In the genomic region with DNA sequence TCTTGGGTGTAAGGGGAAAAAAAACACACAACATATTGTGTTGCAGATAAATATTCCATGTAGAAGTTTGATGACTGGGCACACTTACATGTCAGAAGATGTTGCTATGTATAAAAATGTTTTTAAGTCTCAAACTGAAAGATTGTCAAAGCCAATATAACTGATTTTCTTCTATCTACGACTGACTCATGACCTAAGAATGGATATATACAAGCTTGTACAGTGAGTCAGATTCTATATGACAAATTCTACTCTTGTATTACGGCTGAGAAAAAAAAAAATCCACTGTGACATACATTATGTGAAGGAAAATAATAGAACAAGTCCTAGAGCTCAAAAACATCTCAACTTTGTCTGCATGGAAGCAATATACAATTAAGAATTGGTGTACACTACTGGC, we compare ENCODE assay signal across 21 cellular contexts.
DNase-seq lines count a peak whose midpoint lies in the region; ATAC-seq and TF ChIP-seq lines count a peak whose summit lies in the region.
"Had no signal": no experiment of that assay in that cellular context is flagged by ENCODE, and none has a peak within 500 bp of the region (broad histone marks: within the 10 kb centered on the region; RNA-seq: fewer than 3 reads in every experiment).

No MANE protein-coding gene starts in this region.

- no peaks in the 10 kb centered on the region for H3K79me2 ChIP-seq in fibroblast of lung (ENCODE audit: control insufficient read depth, insufficient read depth, low read length)

- H4K20me1 ChIP-seq in fibroblast of lung (ENCODE audit: control insufficient read depth, extremely low read depth, insufficient read depth, low read length), result no peaks in the 10 kb centered on the region

- no peak overlapping the region for H3K4me2 ChIP-seq in fibroblast of lung (ENCODE audit: extremely low read depth, insufficient read depth, low read length)

- H3K9me3 ChIP-seq in fibroblast of lung (ENCODE audit: control insufficient read depth, insufficient read depth, low read depth, low read length), result no peaks in the 10 kb centered on the region
- no peaks in the 10 kb centered on the region for H3K9me3 ChIP-seq in psoas muscle
- H3K9me3 ChIP-seq: Peyer's patch had no signal

- no peaks in the 10 kb centered on the region for H3K4me1 ChIP-seq in fibroblast of lung (ENCODE audit: control insufficient read depth, extremely low read depth, insufficient read depth, low read length)
- H3K4me1 ChIP-seq in psoas muscle, result no peaks in the 10 kb centered on the region
- H3K4me1 ChIP-seq: Peyer's patch had no signal

- TF ChIP-seq CTCF in fibroblast of lung (conservative IDR thresholded peaks at IDR 0.05 in 1 of 2, IDR thresholded peaks at IDR 0.05 in 1 of 2; ENCODE audit: low read depth in 1 of 2, low read length in 2 of 2) (no peak), retinal pigment epithelial cell (conservative IDR thresholded peaks at IDR 0.05; ENCODE audit: low read depth, low read length) (no peak), psoas muscle (IDR thresholded peaks at IDR 0.05) (no peak)

- no peaks in the 10 kb centered on the region for H3K27me3 ChIP-seq in fibroblast of lung (ENCODE audit: control insufficient read depth, insufficient read depth, low read length)
- H3K27me3 ChIP-seq in psoas muscle (ENCODE audit: insufficient read depth in 3 of 3, low read length in 2 of 3), result no peaks in the 10 kb centered on the region
- H3K27me3 ChIP-seq: Peyer's patch had no signal

- 85 to 89% (median 86%) methylated on average over 2 of the region's 2 CpGs for WGBS in psoas muscle, 3 donors

- peak; percentile 65 for ATAC-seq in SK-N-SH treated with all-trans-retinoic acid at 6 μM for 48 hours
- no peak for ATAC-seq in HG03139 (IDR thresholded peaks at IDR 0.05; ENCODE audit: unreplicated experiment)
- ATAC-seq in psoas muscle, result no peak

- H3K27ac ChIP-seq in fibroblast of lung (ENCODE audit: insufficient read depth, low read length) (no peak overlapping the region), psoas muscle (no peak overlapping the region)
- H3K27ac ChIP-seq: Peyer's patch had no signal

- H3K4me3 ChIP-seq in fibroblast of lung (replicated peaks in 1 of 4; ENCODE audit: control extremely low read depth in 1 of 4, insufficient read depth in 1 of 4, low read depth in 3 of 4, low read length in 4 of 4), result no peak overlapping the region
- H3K4me3 ChIP-seq in retinal pigment epithelial cell (ENCODE audit: low read length), result no peak overlapping the region
- H3K4me3 ChIP-seq in psoas muscle, result no peak overlapping the region
- H3K4me3 ChIP-seq: Peyer's patch had no signal

- intact Hi-C loops in psoas muscle (cut with DNase I), result no loop called here

- H3K36me3 ChIP-seq in fibroblast of lung (ENCODE audit: control insufficient read depth, insufficient read depth, low read length) (no peaks in the 10 kb centered on the region), psoas muscle (ENCODE audit: insufficient read depth in 1 of 2, low read depth in 1 of 2) (no peaks in the 10 kb centered on the region)
- H3K36me3 ChIP-seq: Peyer's patch had no signal

- peak; percentile 80 for DNase-seq in HT1080 (ENCODE audit: low read depth)
- DNase-seq in fibroblast of lung (ENCODE audit: low read depth in 2 of 2), result peak; percentile 15 to 38
- DNase-seq in retinal pigment epithelial cell (ENCODE audit: low read depth), result peak; percentile 15
- DNase-seq in dedifferentiated amniotic fluid mesenchymal stem cell (ENCODE audit: extremely low spot score), result no peak
- DNase-seq in psoas muscle, result no peak
- DNase-seq: ACHN, C1 segment of cervical spinal cord, DMS79 treated with DMSO at 0.1 percent for 48 hours, H7, Kasumi-1, MM.1S, NCI-H1092, NCI-H1436 treated with DMSO at 0.1 percent for 48 hours, NCI-H2029, NCI-H2171 treated with DMSO at 0.1 percent for 48 hours, NCI-H446, NCI-H69, Peyer's patch, SIG-M5 had no signal

- H3K9ac ChIP-seq in fibroblast of lung (ENCODE audit: insufficient read depth, low read length), result no peak overlapping the region

- no peak overlapping the region for H2AFZ ChIP-seq in fibroblast of lung (ENCODE audit: low read length)

TF ChIP-seq in SK-N-SH treated with all-trans-retinoic acid at 6 μM for 48 hours, 23 proteins besides CTCF, POLR2A, EP300 and RAD21 (continues in another document):
- TF ChIP-seq TCF4 (CRISPR knock-in tag; IDR thresholded peaks at IDR 0.05; ENCODE audit: borderline replicate concordance), result no peak
- TF ChIP-seq OSR1 (CRISPR knock-in tag; IDR thresholded peaks at IDR 0.05), result no peak
- no peak for TF ChIP-seq ISL1 (CRISPR knock-in tag; IDR thresholded peaks at IDR 0.05)
- TF ChIP-seq ZNF565 (CRISPR knock-in tag; conservative IDR thresholded peaks at IDR 0.05; ENCODE audit: low read depth), result no peak
- TF ChIP-seq PATZ1 (CRISPR knock-in tag; IDR thresholded peaks at IDR 0.05; ENCODE audit: borderline replicate concordance), result no peak
- TF ChIP-seq CSDC2 (CRISPR knock-in tag; IDR thresholded peaks at IDR 0.05), result no peak
- no peak for TF ChIP-seq SNAI2 (CRISPR knock-in tag; IDR thresholded peaks at IDR 0.05)
- no peak for TF ChIP-seq TOX (CRISPR knock-in tag; IDR thresholded peaks at IDR 0.05; ENCODE audit: borderline replicate concordance)
- no peak for TF ChIP-seq ZFP3 (CRISPR knock-in tag; IDR thresholded peaks at IDR 0.05)
- TF ChIP-seq ZNF70 (CRISPR knock-in tag; IDR thresholded peaks at IDR 0.05), result no peak
- no peak for TF ChIP-seq PPARA (CRISPR knock-in tag; IDR thresholded peaks at IDR 0.05; ENCODE audit: borderline replicate concordance)
- no peak for TF ChIP-seq CREB5 (CRISPR knock-in tag; IDR thresholded peaks at IDR 0.05; ENCODE audit: low read depth)
- TF ChIP-seq POU6F1 (CRISPR knock-in tag; IDR thresholded peaks at IDR 0.05; ENCODE audit: borderline replicate concordance, low read depth), result no peak
- no peak for TF ChIP-seq ZNF8 (CRISPR knock-in tag; IDR thresholded peaks at IDR 0.05)
- no peak for TF ChIP-seq ZFP30 (CRISPR knock-in tag; IDR thresholded peaks at IDR 0.05)
- no peak for TF ChIP-seq ZC3H10 (CRISPR knock-in tag; IDR thresholded peaks at IDR 0.05)
- no peak for TF ChIP-seq BACH2 (CRISPR knock-in tag; IDR thresholded peaks at IDR 0.05; ENCODE audit: borderline replicate concordance)
- TF ChIP-seq, protein P1, sequence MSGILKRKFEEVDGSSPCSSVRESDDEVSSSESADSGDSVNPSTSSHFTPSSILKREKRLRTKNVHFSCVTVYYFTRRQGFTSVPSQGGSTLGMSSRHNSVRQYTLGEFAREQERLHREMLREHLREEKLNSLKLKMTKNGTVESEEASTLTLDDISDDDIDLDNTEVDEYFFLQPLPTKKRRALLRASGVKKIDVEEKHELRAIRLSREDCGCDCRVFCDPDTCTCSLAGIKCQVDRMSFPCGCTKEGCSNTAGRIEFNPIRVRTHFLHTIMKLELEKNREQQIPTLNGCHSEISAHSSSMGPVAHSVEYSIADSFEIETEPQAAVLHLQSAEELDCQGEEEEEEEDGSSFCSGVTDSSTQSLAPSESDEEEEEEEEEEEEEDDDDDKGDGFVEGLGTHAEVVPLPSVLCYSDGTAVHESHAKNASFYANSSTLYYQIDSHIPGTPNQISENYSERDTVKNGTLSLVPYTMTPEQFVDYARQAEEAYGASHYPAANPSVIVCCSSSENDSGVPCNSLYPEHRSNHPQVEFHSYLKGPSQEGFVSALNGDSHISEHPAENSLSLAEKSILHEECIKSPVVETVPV (CRISPR knock-in tag; IDR thresholded peaks at IDR 0.05), result no peak

Comparison
In these comparisons a context has a peak if more than half of its experiments do, and no peak if none do; other contexts are left out.
1. DNase-seq: peak in HT1080 (single experiment), fibroblast of lung (2 of 2) and retinal pigment epithelial cell (single experiment); none in dedifferentiated amniotic fluid mesenchymal stem cell (single experiment) and psoas muscle (0 of 2).